Comparison of ENCODE assay signal across 11 cellular contexts in the genomic region with DNA sequence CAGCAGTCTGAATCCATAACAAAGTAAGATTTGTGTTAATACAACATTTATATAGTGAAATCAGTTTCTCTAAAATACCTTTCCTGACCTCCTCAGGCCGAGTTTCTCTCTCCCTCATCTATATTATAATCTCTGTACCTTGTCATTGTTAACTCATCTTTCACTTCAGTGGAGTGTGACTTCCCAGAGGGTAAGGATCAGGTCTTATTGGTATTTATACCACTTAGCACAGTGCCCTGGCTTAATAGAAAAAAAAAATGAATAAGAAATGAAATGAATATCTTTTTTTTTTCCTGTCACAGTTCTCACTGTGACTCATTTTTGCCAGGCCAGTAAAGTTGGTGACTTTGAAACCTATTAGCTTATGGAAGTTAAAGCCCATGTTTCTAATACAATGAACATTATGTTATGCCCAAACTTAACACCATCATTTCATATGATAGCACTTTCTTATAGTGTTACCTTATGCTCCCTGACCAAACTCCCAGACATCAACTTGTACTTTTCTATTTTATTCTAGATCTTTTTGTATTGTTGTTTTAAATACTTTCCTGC.
DNase-seq lines count a peak whose midpoint lies in the region; ATAC-seq, FAIRE-seq and TF ChIP-seq lines count a peak whose summit lies in the region.
"Had no signal": no experiment of that assay in that cellular context is flagged by ENCODE, and none has a peak within 500 bp of the region (broad histone marks: within the 10 kb centered on the region; RNA-seq: fewer than 3 reads in every experiment).

No MANE protein-coding gene starts in this region.

- H3K4me1 ChIP-seq in gastrocnemius medialis (peaks cover 67 to 74% of the 10 kb centered on the region in 2 donors), right lobe of liver (peaks cover 0 to 28% (median 5%) of the 10 kb centered on the region in 4 donors)

- H3K27ac ChIP-seq in gastrocnemius medialis (peak overlapping the region; percentile 85 to 89 (median 86)), right lobe of liver (no peak overlapping the region)
- H3K27ac ChIP-seq: RWPE1 had no signal

- in situ Hi-C loops in gastrocnemius medialis (cut with MboI; ENCODE audit: low sequenced_read_pairs in 4 of 4), result no loop called here

- H3K36me3 ChIP-seq in bronchial epithelial cell (ENCODE audit: control insufficient read depth, insufficient read depth, low read length) (peaks cover 1% of the 10 kb centered on the region), gastrocnemius medialis (peaks cover 0 to 17% of the 10 kb centered on the region in 2 donors), right lobe of liver (peaks cover 0 to 30% (median 3%) of the 10 kb centered on the region in 4 donors)

- FAIRE-seq in bronchial epithelial cell (lab: Jason Lieb, UNC), result no peak

- intact Hi-C loops in gastrocnemius medialis (cut with DNase I; ENCODE audit: low total_unique reads) (no loop called here), right lobe of liver (cut with DNase I) (no loop called here)

- no peak for ATAC-seq in gastrocnemius medialis
- ATAC-seq in right lobe of liver, result no peak
- ATAC-seq in GM21367 (IDR thresholded peaks at IDR 0.05; ENCODE audit: unreplicated experiment), result no peak

- WGBS in right lobe of liver (ENCODE audit: insufficient coverage, low coverage, low lambda C conversion rate, missing lambda C conversion rate), result 56% methylated on average over 1 of the region's 1 CpG

- no peak overlapping the region for H3K4me3 ChIP-seq in bronchial epithelial cell (ENCODE audit: low read depth, low read length)
- H3K4me3 ChIP-seq in gastrocnemius medialis, result no peak overlapping the region
- H3K4me3 ChIP-seq in right lobe of liver, result no peak overlapping the region

- TF ChIP-seq POLR2A in gastrocnemius medialis (IDR thresholded peaks at IDR 0.05), result no peak
- TF ChIP-seq POLR2A in right lobe of liver (IDR thresholded peaks at IDR 0.05), result no peak

- no peaks in the 10 kb centered on the region for H3K9me3 ChIP-seq in gastrocnemius medialis
- H3K9me3 ChIP-seq in right lobe of liver, result no peaks in the 10 kb centered on the region

- H3K27me3 ChIP-seq in bronchial epithelial cell (ENCODE audit: control insufficient read depth, insufficient read depth, low read length), result no peaks in the 10 kb centered on the region
- H3K27me3 ChIP-seq in gastrocnemius medialis, result no peaks in the 10 kb centered on the region
- no peaks in the 10 kb centered on the region for H3K27me3 ChIP-seq in right lobe of liver

- no peak for TF ChIP-seq CTCF in bronchial epithelial cell (IDR thresholded peaks at IDR 0.05; ENCODE audit: insufficient read depth, low read length, severe bottlenecking)
- TF ChIP-seq CTCF in gastrocnemius medialis (IDR thresholded peaks at IDR 0.05 in 4 of 5, conservative IDR thresholded peaks at IDR 0.05 in 1 of 5), result no peak
- TF ChIP-seq CTCF in right lobe of liver (IDR thresholded peaks at IDR 0.05), result no peak

- DNase-seq in ELR (ENCODE audit: low read depth) (peak; percentile 40), M059J (ENCODE audit: low read depth) (peak; percentile 46), bronchial epithelial cell (ENCODE audit: low read depth) (peak; percentile 32), gastrocnemius medialis (no peak), NCI-H187 (lab: John Stamatoyannopoulos, UW) (no peak), right lobe of liver (no peak)
- DNase-seq: effector CD8-positive, alpha-beta T cell; GDM1; NCI-H187 treated with DMSO at 0.1 percent for 48 hours had no signal

Comparison
In these comparisons a context has a peak if more than half of its experiments do, and no peak if none do; other contexts are left out.
1. DNase-seq: peak in ELR (single experiment), M059J (single experiment) and bronchial epithelial cell (single experiment); none in gastrocnemius medialis (0 of 2), NCI-H187 (0 of 2) and right lobe of liver (0 of 3).
2. H3K27ac ChIP-seq: peak in gastrocnemius medialis (4 of 4); none in right lobe of liver (0 of 3).